Comparison of ENCODE assay signal across 13 cellular contexts in the genomic region with DNA sequence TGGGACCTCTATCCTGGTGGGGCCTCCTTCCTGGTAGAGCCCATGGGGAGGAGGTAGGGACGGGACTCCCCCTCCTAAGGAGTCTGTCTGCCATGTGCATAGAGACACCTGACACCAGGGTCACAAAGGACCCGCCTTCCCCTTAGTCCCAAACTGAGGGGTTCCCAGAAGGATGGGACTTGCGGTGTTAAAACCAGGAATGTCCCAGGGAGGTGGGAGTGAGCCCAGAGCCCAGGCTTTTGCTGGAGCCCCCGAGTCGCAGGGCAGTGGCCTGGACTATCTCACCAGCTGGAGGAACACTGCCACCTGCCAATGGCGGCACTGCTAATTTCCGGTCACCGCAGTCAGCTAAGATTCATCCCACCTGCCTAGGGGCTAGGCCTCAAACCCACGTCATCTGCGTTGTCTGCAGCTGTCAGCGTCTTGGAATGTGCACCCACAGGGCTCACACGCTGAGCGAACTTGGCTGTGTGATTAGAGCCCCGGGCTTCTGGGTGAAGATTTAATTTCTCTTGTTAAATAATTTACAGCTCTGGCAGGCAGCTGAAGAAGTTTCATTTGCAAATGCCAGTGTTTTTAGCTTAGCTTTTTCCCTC. TPM values are rescaled to one million over a fixed set of nuclear protein-coding genes. Genes with fewer than 3 reads are reported as not detected.
DNase-seq lines count a peak whose midpoint lies in the region; ATAC-seq and TF ChIP-seq lines count a peak whose summit lies in the region.
"Had no signal": no experiment of that assay in that cellular context is flagged by ENCODE, and none has a peak within 500 bp of the region (broad histone marks: within the 10 kb centered on the region; RNA-seq: fewer than 3 reads in every experiment).

No MANE protein-coding gene starts in this region.

- peak overlapping the region; percentile 11 for H3K27ac Mint-ChIP-seq in progenitor cell of endocrine pancreas
- H3K27ac Mint-ChIP-seq: immature natural killer cell had no signal

- no peaks in the 10 kb centered on the region for H3K36me3 ChIP-seq in SJCRH30

- H3K27ac ChIP-seq in SJCRH30 = no peak overlapping the region

- H3K4me1 ChIP-seq in SJCRH30 = peaks cover 11% of the 10 kb centered on the region

- H3K4me3 ChIP-seq in SJCRH30 = no peak overlapping the region
- H3K4me3 ChIP-seq: K562 had no signal

- peaks cover 2% of the 10 kb centered on the region for H3K27me3 Mint-ChIP-seq in progenitor cell of endocrine pancreas

- H3K4me3 Mint-ChIP-seq in progenitor cell of endocrine pancreas (ENCODE audit: low read depth) = no peak overlapping the region
- H3K4me3 Mint-ChIP-seq: immature natural killer cell had no signal

- H3K9me3 ChIP-seq in SJCRH30 (replicated peaks) = no peaks in the 10 kb centered on the region

- TF ChIP-seq CTCF in progenitor cell of endocrine pancreas (IDR thresholded peaks at IDR 0.05; ENCODE audit: unreplicated experiment) = no peak

- no peaks in the 10 kb centered on the region for H3K36me3 Mint-ChIP-seq in progenitor cell of endocrine pancreas (ENCODE audit: insufficient read depth)
- H3K36me3 Mint-ChIP-seq: immature natural killer cell had no signal

- DNase-seq in GM04504 (ENCODE audit: low read depth) = peak; percentile 39
- peak; percentile 44 to 51 for DNase-seq in SJCRH30
- DNase-seq in fibroblast of peridontal ligament (ENCODE audit: extremely low read depth) = peak; percentile 12
- no peak for DNase-seq in progenitor cell of endocrine pancreas (ENCODE audit: low spot score, unreplicated experiment)
- DNase-seq in SIG-M5 (lab: John Stamatoyannopoulos, UW) = no peak
- no peak for DNase-seq in NCI-H524 treated with DMSO at 0.1 percent for 48 hours (lab: John Stamatoyannopoulos, UW)
- DNase-seq: activated CD4-positive, alpha-beta T cell treated with anti-CD3 and anti-CD28 coated beads for 48 hours; effector CD4-positive, alpha-beta T cell; immature natural killer cell; stimulated activated CD4-positive, alpha-beta T cell treated with anti-CD3 and anti-CD28 coated beads, Interleukin-4, amount 100 ng/mL, for 4 hours had no signal

- no peaks in the 10 kb centered on the region for H3K27me3 ChIP-seq in SJCRH30

- ATAC-seq in GM21619 (IDR thresholded peaks at IDR 0.05; ENCODE audit: unreplicated experiment) (no peak), HG02642 (IDR thresholded peaks at IDR 0.05; ENCODE audit: poor library complexity, unreplicated experiment) (no peak)
- ATAC-seq: K562 had no signal

- peaks cover 8% of the 10 kb centered on the region for H3K9me3 Mint-ChIP-seq in progenitor cell of endocrine pancreas (ENCODE audit: low read depth)

- H3K4me1 Mint-ChIP-seq in progenitor cell of endocrine pancreas (ENCODE audit: low read depth) = peaks cover 5% of the 10 kb centered on the region
- H3K4me1 Mint-ChIP-seq: immature natural killer cell had no signal

RNA-seq across cellular contexts. Expression of gene ATP11A, which starts 31.9 kb away (rescaled TPM):
- total RNA-seq in SJCRH30 (2014; rRNA removed; shearing (Covaris generic)) = 13.1 and 14.2 TPM in 2 replicates
- 100 and 109 TPM in 2 replicates for total RNA-seq in progenitor cell of endocrine pancreas

Comparison
In these comparisons a context has a peak if more than half of its experiments do, and no peak if none do; other contexts are left out.
1. DNase-seq: peak in GM04504 (single experiment), SJCRH30 (2 of 2) and fibroblast of peridontal ligament (single experiment); none in progenitor cell of endocrine pancreas (single experiment), SIG-M5 (single experiment) and NCI-H524 treated with DMSO at 0.1 percent for 48 hours (single experiment).